ENCODE assay signal across 1 cellular context in the genomic region with DNA sequence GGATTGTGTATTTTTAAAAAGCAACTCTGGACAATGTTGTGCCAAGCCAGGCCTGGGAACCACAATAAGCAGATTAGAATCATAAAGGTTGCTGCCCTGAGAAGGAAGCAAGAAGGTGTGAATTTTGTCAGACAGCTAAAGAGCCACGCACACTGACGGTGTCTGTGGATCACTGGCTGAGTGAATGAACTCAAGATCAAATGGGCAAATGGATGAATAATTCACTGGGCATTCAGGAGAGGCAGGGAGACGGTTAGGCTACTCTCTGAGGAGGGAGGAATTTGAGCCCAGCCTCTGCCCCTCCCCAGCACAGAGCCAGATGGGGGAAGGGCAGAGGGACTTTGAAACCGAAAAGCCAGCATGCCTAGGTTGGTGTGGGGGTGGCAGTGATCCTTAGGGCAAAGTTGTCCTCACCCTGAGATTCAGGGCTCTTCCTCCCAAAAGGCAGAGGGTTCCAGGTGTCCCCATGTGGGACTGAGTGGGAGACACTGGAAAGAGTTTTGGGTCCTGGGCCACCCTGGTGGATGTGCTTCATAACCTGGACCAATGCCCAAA.
TF ChIP-seq lines count a peak whose summit lies in the region.

No MANE protein-coding gene starts in this region.

TF ChIP-seq in A549, 52 proteins besides CTCF, POLR2A, EP300 and RAD21 (continued from another document):
- TF ChIP-seq, protein P1, sequence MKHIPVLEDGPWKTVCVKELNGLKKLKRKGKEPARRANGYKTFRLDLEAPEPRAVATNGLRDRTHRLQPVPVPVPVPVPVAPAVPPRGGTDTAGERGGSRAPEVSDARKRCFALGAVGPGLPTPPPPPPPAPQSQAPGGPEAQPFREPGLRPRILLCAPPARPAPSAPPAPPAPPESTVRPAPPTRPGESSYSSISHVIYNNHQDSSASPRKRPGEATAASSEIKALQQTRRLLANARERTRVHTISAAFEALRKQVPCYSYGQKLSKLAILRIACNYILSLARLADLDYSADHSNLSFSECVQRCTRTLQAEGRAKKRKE (CRISPR knock-in tag; IDR thresholded peaks at IDR 0.05; ENCODE audit: low read depth): no peak
- TF ChIP-seq HDAC2 (IDR thresholded peaks at IDR 0.05) (no peak), CHD4 (IDR thresholded peaks at IDR 0.05; ENCODE audit: borderline replicate concordance) (no peak)
